ENCODE assay signal across 2 cellular contexts in the genomic region with DNA sequence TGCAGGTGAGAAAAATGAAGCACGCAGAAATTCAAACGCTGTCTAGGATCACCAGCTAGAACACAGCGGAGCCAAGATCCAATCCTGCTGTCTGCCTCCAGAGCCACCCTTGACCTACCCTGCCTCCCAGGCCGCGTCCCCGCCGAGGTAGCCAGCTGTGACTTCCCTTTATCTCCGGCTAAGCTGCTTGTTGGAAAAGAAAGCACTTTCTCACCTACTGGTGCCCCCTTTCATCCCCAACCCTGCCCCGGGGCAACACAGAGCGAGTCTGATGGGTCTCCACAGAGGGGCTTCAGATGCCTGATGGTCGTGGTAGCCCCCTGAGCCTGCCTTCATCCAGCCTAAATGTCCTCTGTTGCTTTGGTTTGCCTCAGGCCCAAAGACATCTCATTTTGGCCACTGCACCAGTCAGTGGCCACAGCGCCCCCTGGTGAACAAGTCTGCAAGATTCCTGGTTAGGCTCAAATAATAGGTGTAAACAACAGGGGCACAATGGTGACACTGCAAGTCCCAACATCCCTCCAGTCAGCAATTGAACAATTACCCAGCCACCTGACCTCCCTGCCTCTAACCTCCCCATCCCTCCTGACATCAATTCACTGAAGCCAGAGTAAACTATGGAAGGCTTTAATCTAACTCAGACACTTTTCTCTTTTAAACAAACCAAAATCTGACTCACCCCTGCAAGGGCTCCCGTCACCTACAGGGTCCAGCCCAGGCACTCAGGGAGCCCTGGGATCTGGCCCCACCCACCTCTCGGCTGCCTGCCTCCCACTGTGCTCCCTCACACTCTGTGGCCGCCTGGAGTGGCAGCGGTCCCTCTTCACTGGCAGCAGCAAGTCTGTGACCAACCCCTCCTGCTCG.
TF ChIP-seq lines count a peak whose summit lies in the region.

No MANE protein-coding gene starts in this region.

TF ChIP-seq in HCT116, 20 proteins besides CTCF, POLR2A, EP300 and RAD21:
- no peak for TF ChIP-seq SIN3A (IDR thresholded peaks at IDR 0.05; ENCODE audit: low read depth)
- no peak for TF ChIP-seq YY1 (IDR thresholded peaks at IDR 0.05; ENCODE audit: extremely low read depth, insufficient replicate concordance, low read depth, low read length)
- TF ChIP-seq, protein P1, sequence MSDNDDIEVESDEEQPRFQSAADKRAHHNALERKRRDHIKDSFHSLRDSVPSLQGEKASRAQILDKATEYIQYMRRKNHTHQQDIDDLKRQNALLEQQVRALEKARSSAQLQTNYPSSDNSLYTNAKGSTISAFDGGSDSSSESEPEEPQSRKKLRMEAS (IDR thresholded peaks at IDR 0.05): no peak
- no peak for TF ChIP-seq ZFX (IDR thresholded peaks at IDR 0.05)
- TF ChIP-seq POLR2AphosphoS5 (IDR thresholded peaks at IDR 0.05; ENCODE audit: low read depth, low read length): no peak
- TF ChIP-seq JUND (IDR thresholded peaks at IDR 0.05): no peak
- TF ChIP-seq, protein P2, sequence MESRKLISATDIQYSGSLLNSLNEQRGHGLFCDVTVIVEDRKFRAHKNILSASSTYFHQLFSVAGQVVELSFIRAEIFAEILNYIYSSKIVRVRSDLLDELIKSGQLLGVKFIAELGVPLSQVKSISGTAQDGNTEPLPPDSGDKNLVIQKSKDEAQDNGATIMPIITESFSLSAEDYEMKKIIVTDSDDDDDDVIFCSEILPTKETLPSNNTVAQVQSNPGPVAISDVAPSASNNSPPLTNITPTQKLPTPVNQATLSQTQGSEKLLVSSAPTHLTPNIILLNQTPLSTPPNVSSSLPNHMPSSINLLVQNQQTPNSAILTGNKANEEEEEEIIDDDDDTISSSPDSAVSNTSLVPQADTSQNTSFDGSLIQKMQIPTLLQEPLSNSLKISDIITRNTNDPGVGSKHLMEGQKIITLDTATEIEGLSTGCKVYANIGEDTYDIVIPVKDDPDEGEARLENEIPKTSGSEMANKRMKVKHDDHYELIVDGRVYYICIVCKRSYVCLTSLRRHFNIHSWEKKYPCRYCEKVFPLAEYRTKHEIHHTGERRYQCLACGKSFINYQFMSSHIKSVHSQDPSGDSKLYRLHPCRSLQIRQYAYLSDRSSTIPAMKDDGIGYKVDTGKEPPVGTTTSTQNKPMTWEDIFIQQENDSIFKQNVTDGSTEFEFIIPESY (IDR thresholded peaks at IDR 0.05; ENCODE audit: extremely low read depth, insufficient replicate concordance, low read length): no peak
- TF ChIP-seq, protein P3, sequence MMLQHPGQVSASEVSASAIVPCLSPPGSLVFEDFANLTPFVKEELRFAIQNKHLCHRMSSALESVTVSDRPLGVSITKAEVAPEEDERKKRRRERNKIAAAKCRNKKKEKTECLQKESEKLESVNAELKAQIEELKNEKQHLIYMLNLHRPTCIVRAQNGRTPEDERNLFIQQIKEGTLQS (IDR thresholded peaks at IDR 0.05): no peak
- TF ChIP-seq ZNF274 (IDR thresholded peaks at IDR 0.05; ENCODE audit: low read depth, low read length): no peak
- TF ChIP-seq CEBPB (IDR thresholded peaks at IDR 0.05; ENCODE audit: low read depth): no peak
- no peak for TF ChIP-seq EZH2 (IDR thresholded peaks at IDR 0.05)
- no peak for TF ChIP-seq ELF1 (IDR thresholded peaks at IDR 0.05; ENCODE audit: borderline replicate concordance, low read depth)
- no peak for TF ChIP-seq EGR1 (IDR thresholded peaks at IDR 0.05; ENCODE audit: low read depth)
- TF ChIP-seq, protein P4, sequence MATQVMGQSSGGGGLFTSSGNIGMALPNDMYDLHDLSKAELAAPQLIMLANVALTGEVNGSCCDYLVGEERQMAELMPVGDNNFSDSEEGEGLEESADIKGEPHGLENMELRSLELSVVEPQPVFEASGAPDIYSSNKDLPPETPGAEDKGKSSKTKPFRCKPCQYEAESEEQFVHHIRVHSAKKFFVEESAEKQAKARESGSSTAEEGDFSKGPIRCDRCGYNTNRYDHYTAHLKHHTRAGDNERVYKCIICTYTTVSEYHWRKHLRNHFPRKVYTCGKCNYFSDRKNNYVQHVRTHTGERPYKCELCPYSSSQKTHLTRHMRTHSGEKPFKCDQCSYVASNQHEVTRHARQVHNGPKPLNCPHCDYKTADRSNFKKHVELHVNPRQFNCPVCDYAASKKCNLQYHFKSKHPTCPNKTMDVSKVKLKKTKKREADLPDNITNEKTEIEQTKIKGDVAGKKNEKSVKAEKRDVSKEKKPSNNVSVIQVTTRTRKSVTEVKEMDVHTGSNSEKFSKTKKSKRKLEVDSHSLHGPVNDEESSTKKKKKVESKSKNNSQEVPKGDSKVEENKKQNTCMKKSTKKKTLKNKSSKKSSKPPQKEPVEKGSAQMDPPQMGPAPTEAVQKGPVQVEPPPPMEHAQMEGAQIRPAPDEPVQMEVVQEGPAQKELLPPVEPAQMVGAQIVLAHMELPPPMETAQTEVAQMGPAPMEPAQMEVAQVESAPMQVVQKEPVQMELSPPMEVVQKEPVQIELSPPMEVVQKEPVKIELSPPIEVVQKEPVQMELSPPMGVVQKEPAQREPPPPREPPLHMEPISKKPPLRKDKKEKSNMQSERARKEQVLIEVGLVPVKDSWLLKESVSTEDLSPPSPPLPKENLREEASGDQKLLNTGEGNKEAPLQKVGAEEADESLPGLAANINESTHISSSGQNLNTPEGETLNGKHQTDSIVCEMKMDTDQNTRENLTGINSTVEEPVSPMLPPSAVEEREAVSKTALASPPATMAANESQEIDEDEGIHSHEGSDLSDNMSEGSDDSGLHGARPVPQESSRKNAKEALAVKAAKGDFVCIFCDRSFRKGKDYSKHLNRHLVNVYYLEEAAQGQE (IDR thresholded peaks at IDR 0.05; ENCODE audit: low read depth): no peak

TF ChIP-seq in H1, 55 proteins besides CTCF, POLR2A, EP300 and RAD21:
- TF ChIP-seq SRF (IDR thresholded peaks at IDR 0.05; ENCODE audit: low read depth, low read length) (no peak), MAFK (IDR thresholded peaks at IDR 0.05; ENCODE audit: low read depth, low read length) (peak; percentile 41; the same call in 1 of the 2 replicates), CEBPB (IDR thresholded peaks at IDR 0.05; ENCODE audit: low read depth, low read length) (no peak), POLR2AphosphoS5 (IDR thresholded peaks at IDR 0.05; ENCODE audit: low read depth, low read length) (no peak), BCL11A (IDR thresholded peaks at IDR 0.05; ENCODE audit: low read depth in 2 of 2, low read length in 2 of 2) (no peak), KDM1A (IDR thresholded peaks at IDR 0.05; ENCODE audit: borderline replicate concordance, low read length) (peak; percentile 38; the same call in 1 of the 2 replicates), CHD2 (IDR thresholded peaks at IDR 0.05; ENCODE audit: low read length) (no peak), CREB1 (IDR thresholded peaks at IDR 0.05) (no peak), EZH2 (IDR thresholded peaks at IDR 0.05; ENCODE audit: low read depth, low read length, severe bottlenecking) (no peak), SIX5 (IDR thresholded peaks at IDR 0.05; ENCODE audit: low read depth, low read length) (no peak), CBX5 (IDR thresholded peaks at IDR 0.05; ENCODE audit: low read depth, low read length) (no peak), SP4 (IDR thresholded peaks at IDR 0.05; ENCODE audit: low read length) (no peak; the same call in 1 of the 2 replicates), SP2 (IDR thresholded peaks at IDR 0.05; ENCODE audit: low read length) (no peak), TEAD4 (IDR thresholded peaks at IDR 0.05; ENCODE audit: low read depth, low read length) (0 out of 2 replicates have a peak, but pooled peaks have one; percentile 55), SAP30 (IDR thresholded peaks at IDR 0.05; ENCODE audit: insufficient read depth, insufficient replicate concordance, low read length) (no peak), TAF7 (optimal IDR thresholded peaks at IDR 0.05; ENCODE audit: borderline replicate concordance, low read depth, low read length) (no peak), BACH1 (IDR thresholded peaks at IDR 0.05; ENCODE audit: low read length) (peak; percentile 82), SIN3A (conservative IDR thresholded peaks at IDR 0.05 in 1 of 2, IDR thresholded peaks at IDR 0.05 in 1 of 2; ENCODE audit: low read depth in 1 of 2, low read length in 2 of 2) (no peak), TCF12 (IDR thresholded peaks at IDR 0.05; ENCODE audit: low read depth, low read length) (no peak), GTF2F1 (IDR thresholded peaks at IDR 0.05; ENCODE audit: borderline replicate concordance, low read depth, low read length) (no peak)
- TF ChIP-seq, protein P5, sequence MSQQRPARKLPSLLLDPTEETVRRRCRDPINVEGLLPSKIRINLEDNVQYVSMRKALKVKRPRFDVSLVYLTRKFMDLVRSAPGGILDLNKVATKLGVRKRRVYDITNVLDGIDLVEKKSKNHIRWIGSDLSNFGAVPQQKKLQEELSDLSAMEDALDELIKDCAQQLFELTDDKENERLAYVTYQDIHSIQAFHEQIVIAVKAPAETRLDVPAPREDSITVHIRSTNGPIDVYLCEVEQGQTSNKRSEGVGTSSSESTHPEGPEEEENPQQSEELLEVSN (IDR thresholded peaks at IDR 0.05): no peak
